ENCODE assay signal across 13 cellular contexts in genomic region chr22:27554106-27554814, GRCh38.
DNase-seq lines count a peak whose midpoint lies in the region; ATAC-seq and TF ChIP-seq lines count a peak whose summit lies in the region.
"Had no signal": no experiment of that assay in that cellular context is flagged by ENCODE, and none has a peak within 500 bp of the region (broad histone marks: within the 10 kb centered on the region; RNA-seq: fewer than 3 reads in every experiment).

No MANE protein-coding gene starts in this region.

- no peak for TF ChIP-seq CTCF in foreskin fibroblast (IDR thresholded peaks at IDR 0.05; ENCODE audit: low read depth, low read length)
- no peak for TF ChIP-seq CTCF in Caco-2 (IDR thresholded peaks at IDR 0.05; ENCODE audit: insufficient read depth in 1 of 2, low read depth in 1 of 2, low read length in 1 of 2, severe bottlenecking in 1 of 2, unreplicated experiment in 1 of 2)

- no peaks in the 10 kb centered on the region for H3K4me1 Mint-ChIP-seq in Caco-2 (ENCODE audit: low read depth, unreplicated experiment)
- H3K4me1 Mint-ChIP-seq: immature natural killer cell had no signal

- ATAC-seq in GM19397 (IDR thresholded peaks at IDR 0.05; ENCODE audit: unreplicated experiment) = no peak

- H3K27ac ChIP-seq in SJCRH30 = no peak overlapping the region
- H3K27ac ChIP-seq in subcutaneous abdominal adipose tissue (ENCODE audit: low read depth, low read length) = peak overlapping the region; percentile 67
- H3K27ac ChIP-seq: tibial nerve had no signal

- peak overlapping the region in 2 of 5 donors; percentile 13 to 15 for H3K9ac ChIP-seq in subcutaneous abdominal adipose tissue (ENCODE audit: low read length in 5 of 5)

- no peaks in the 10 kb centered on the region for H3K27me3 Mint-ChIP-seq in Caco-2 (ENCODE audit: insufficient read depth, unreplicated experiment)

- no peak overlapping the region for H3K27ac Mint-ChIP-seq in Caco-2 (ENCODE audit: unreplicated experiment)
- H3K27ac Mint-ChIP-seq: immature natural killer cell had no signal

- DNase-seq in NCI-H748 (lab: John Stamatoyannopoulos, UW; ENCODE audit: unreplicated experiment) (peak; percentile 8), NCI-H748 treated with DMSO at 0.1 percent for 48 hours (lab: John Stamatoyannopoulos, UW) (no peak), SJCRH30 (peak; percentile 26 to 41), foreskin fibroblast (peak; percentile 24 to 61), Caco-2 (no peak), inferior parietal cortex (ENCODE audit: extremely low spot score) (no peak)
- DNase-seq: activated CD4-positive, alpha-beta T cell treated with anti-CD3 and anti-CD28 coated beads, Interleukin-2, amount 50 U/mL, for 1 hour; activated naive CD4-positive, alpha-beta T cell; immature natural killer cell; Kasumi-1 had no signal

- POLR2A ChIA-PET in Caco-2 (lab: Charles Lee) = no interaction called here

- no peaks in the 10 kb centered on the region for H3K36me3 ChIP-seq in SJCRH30
- H3K36me3 ChIP-seq in subcutaneous abdominal adipose tissue (ENCODE audit: control insufficient read depth in 5 of 5, insufficient read depth in 5 of 5, low read length in 5 of 5) = no peaks in the 10 kb centered on the region
- no peaks in the 10 kb centered on the region for H3K36me3 ChIP-seq in Caco-2 (ENCODE audit: control insufficient read depth, insufficient read depth, low read length)
- H3K36me3 ChIP-seq: tibial nerve had no signal

- BruUV-seq in Caco-2 (replicated peaks; lab: Mats Ljungman, UMichigan) = no TSS peak

- H3K27me3 ChIP-seq in SJCRH30 = no peaks in the 10 kb centered on the region
- H3K27me3 ChIP-seq in subcutaneous abdominal adipose tissue (ENCODE audit: control insufficient read depth in 5 of 5, insufficient read depth in 4 of 5, low read length in 5 of 5) = no peaks in the 10 kb centered on the region
- no peaks in the 10 kb centered on the region for H3K27me3 ChIP-seq in Caco-2 (replicated peaks; ENCODE audit: control insufficient read depth, insufficient read depth, low read length)
- H3K27me3 ChIP-seq: tibial nerve had no signal

- no peak overlapping the region for H3K4me3 Mint-ChIP-seq in Caco-2 (ENCODE audit: unreplicated experiment)
- H3K4me3 Mint-ChIP-seq: immature natural killer cell had no signal

- peaks cover 3% of the 10 kb centered on the region; the same call in 1 of the 2 replicates for H3K4me1 ChIP-seq in SJCRH30
- H3K4me1 ChIP-seq in subcutaneous abdominal adipose tissue (ENCODE audit: control insufficient read depth in 5 of 5, insufficient read depth in 5 of 5, low read length in 5 of 5) = peaks cover 0 to 13% (median 9%) of the 10 kb centered on the region in 5 donors
- H3K4me1 ChIP-seq in Caco-2 = no peaks in the 10 kb centered on the region

- H3K9me3 ChIP-seq in SJCRH30 (replicated peaks) (no peaks in the 10 kb centered on the region), subcutaneous abdominal adipose tissue (ENCODE audit: control insufficient read depth in 5 of 5, low read length in 5 of 5) (peaks cover 0 to 6% (median 5%) of the 10 kb centered on the region in 5 donors), Caco-2 (peaks cover 6% of the 10 kb centered on the region; the same call in 1 of the 2 replicates)

- H3K9me3 Mint-ChIP-seq in Caco-2 (ENCODE audit: unreplicated experiment) = peaks cover 9% of the 10 kb centered on the region
- H3K9me3 Mint-ChIP-seq: immature natural killer cell had no signal

- intact Hi-C loops in Caco-2 (cut with micrococcal nuclease; ENCODE audit: unreplicated experiment) = no loop called here

- H3K36me3 Mint-ChIP-seq in Caco-2 (ENCODE audit: insufficient read depth, unreplicated experiment) = no peaks in the 10 kb centered on the region
- H3K36me3 Mint-ChIP-seq: immature natural killer cell had no signal

- no peak overlapping the region for H3K4me3 ChIP-seq in SJCRH30
- H3K4me3 ChIP-seq in foreskin fibroblast (ENCODE audit: low read depth in 1 of 2, low read length in 2 of 2) = no peak overlapping the region
- H3K4me3 ChIP-seq in subcutaneous abdominal adipose tissue (ENCODE audit: low read depth in 1 of 5, low read length in 5 of 5) = peak overlapping the region in 2 of 5 donors; percentile 5 to 31
- H3K4me3 ChIP-seq in Caco-2 (ENCODE audit: low read depth, low read length) = no peak overlapping the region
- H3K4me3 ChIP-seq: tibial nerve had no signal

- CTCF ChIA-PET in Caco-2 (lab: Charles Lee) = interaction anchor here (0.6 kb wide), 1 partner anchor 146 kb away, joined by 4 read pairs; no protein-coding TSS in a partner anchor

Comparison
In these comparisons a context has a peak if more than half of its experiments do, and no peak if none do; other contexts are left out.
1. DNase-seq: peak in NCI-H748 (single experiment), SJCRH30 (2 of 2) and foreskin fibroblast (2 of 2); none in NCI-H748 treated with DMSO at 0.1 percent for 48 hours (single experiment), Caco-2 (0 of 2) and inferior parietal cortex (single experiment).